Comparison of ENCODE assay signal across 11 cellular contexts in genomic region chr10:96700477-96701099, GRCh38. TPM values are rescaled to one million over a fixed set of nuclear protein-coding genes. Genes with fewer than 3 reads are reported as not detected.
DNase-seq lines count a peak whose midpoint lies in the region; ATAC-seq, FAIRE-seq and TF ChIP-seq lines count a peak whose summit lies in the region.
"Had no signal": no experiment of that assay in that cellular context is flagged by ENCODE, and none has a peak within 500 bp of the region (broad histone marks: within the 10 kb centered on the region; RNA-seq: fewer than 3 reads in every experiment).

No MANE protein-coding gene starts in this region.

- no peaks in the 10 kb centered on the region for H3K27me3 ChIP-seq in suprapubic skin

- no peak overlapping the region for H3K27ac ChIP-seq in suprapubic skin
- H3K27ac ChIP-seq: RWPE1 had no signal

- TF ChIP-seq CTCF in suprapubic skin (IDR thresholded peaks at IDR 0.05): no peak
- TF ChIP-seq CTCF in foreskin fibroblast (IDR thresholded peaks at IDR 0.05; ENCODE audit: low read depth, low read length): no peak

- ATAC-seq in GM21390 (IDR thresholded peaks at IDR 0.05; ENCODE audit: unreplicated experiment) (peak; percentile 67), HG03439 (IDR thresholded peaks at IDR 0.05; ENCODE audit: unreplicated experiment) (peak; percentile 64)
- ATAC-seq: left colon had no signal

- no peaks in the 10 kb centered on the region for H3K36me3 ChIP-seq in suprapubic skin

- DNase-seq in GM12892 (ENCODE audit: insufficient read length) (no peak), germinal center (ENCODE audit: low spot score) (peak; percentile 76), HK-2 (ENCODE audit: unreplicated experiment) (no peak), NCI-H510A treated with DMSO at 0.1 percent for 48 hours (lab: John Stamatoyannopoulos, UW) (no peak), suprapubic skin (ENCODE audit: low spot score in 2 of 2) (no peak), foreskin fibroblast (no peak)

- FAIRE-seq in GM12892 (lab: Jason Lieb, UNC): peak; percentile 98
- FAIRE-seq: bronchial epithelial cell had no signal

- TF ChIP-seq POLR2A in GM12892 (IDR thresholded peaks at IDR 0.05; ENCODE audit: low read depth, low read length): peak; percentile 92
- no peak for TF ChIP-seq POLR2A in suprapubic skin (IDR thresholded peaks at IDR 0.05)

- WGBS in suprapubic skin: 80% methylated on average over 4 of the region's 12 CpGs

- no peak for TF ChIP-seq EP300 in suprapubic skin (IDR thresholded peaks at IDR 0.05)

- H3K4me1 ChIP-seq in suprapubic skin: no peaks in the 10 kb centered on the region

- H3K4me3 ChIP-seq in suprapubic skin (no peak overlapping the region), foreskin fibroblast (ENCODE audit: low read depth in 1 of 2, low read length in 2 of 2) (no peak overlapping the region)

- H3K9me3 ChIP-seq in suprapubic skin: no peaks in the 10 kb centered on the region

RNA-seq across cellular contexts. Expression of gene PIK3AP1, which starts 19.7 kb away (rescaled TPM):
- polyA plus RNA-seq in GM12892 (2012; ENCODE audit: missing spikeins): 115 TPM
- total RNA-seq in suprapubic skin: 1 to 10 TPM; 2.2 to 5.6 (median 4.0) TPM
